8 cellular contexts compared by ENCODE assay signal in genomic region chr15:35289029-35289617, GRCh38.
A peak's percentile ranks its signal among the peaks of the same experiment; 100 is the strongest.
DNase-seq lines count a peak whose midpoint lies in the region; ATAC-seq, FAIRE-seq and TF ChIP-seq lines count a peak whose summit lies in the region.

No MANE protein-coding gene starts in this region.

- H4K20me1 ChIP-seq in astrocyte (ENCODE audit: insufficient read depth, low read length) = no peaks in the 10 kb centered on the region

- H3K79me2 ChIP-seq in astrocyte (ENCODE audit: insufficient read depth, low read length) = no peaks in the 10 kb centered on the region

- H3K27me3 ChIP-seq in A673 (replicated peaks; ENCODE audit: insufficient read depth, low read depth, low read length, poor library complexity) (no peaks in the 10 kb centered on the region), astrocyte (ENCODE audit: insufficient read depth, low read length) (no peaks in the 10 kb centered on the region)

- H3K4me1 Mint-ChIP-seq in astrocyte (ENCODE audit: low read depth, unreplicated experiment) = peaks cover 12% of the 10 kb centered on the region

- no peak overlapping the region for H3K27ac ChIP-seq in A673 (ENCODE audit: low read depth, low read length, poor library complexity, severe bottlenecking)
- H3K27ac ChIP-seq in astrocyte (ENCODE audit: low read depth, low read length) = no peak overlapping the region

- no peak for FAIRE-seq in astrocyte (lab: Jason Lieb, UNC)
- FAIRE-seq in urothelium cell line (lab: Jason Lieb, UNC) = no peak

- no TSS peak for BruUV-seq in A673 (replicated peaks; lab: Mats Ljungman, UMichigan)

- no peaks in the 10 kb centered on the region for H3K36me3 Mint-ChIP-seq in astrocyte (ENCODE audit: low read depth, unreplicated experiment)

- CTCF ChIA-PET in A673 (lab: Charles Lee) = interaction anchor here (0.6 to 3.1 kb wide), 4 partner anchors 17 to 473 kb away, joined by 3 to 68 read pairs (median 4); no protein-coding TSS in a partner anchor

- POLR2A ChIA-PET in A673 (lab: Charles Lee; ENCODE audit: low non-redundant PET) = interaction anchor here (0.6 kb wide), 1 partner anchor 432 kb away, joined by 3 read pairs; no protein-coding TSS in a partner anchor

- H3K27ac Mint-ChIP-seq in astrocyte (ENCODE audit: unreplicated experiment) = no peak overlapping the region

- no peaks in the 10 kb centered on the region for H3K9me3 ChIP-seq in A673 (ENCODE audit: low read depth, low read length, poor library complexity, severe bottlenecking)
- H3K9me3 ChIP-seq in astrocyte (ENCODE audit: insufficient read depth, low read depth, low read length) = no peaks in the 10 kb centered on the region

- intact Hi-C loops in A673 (cut with micrococcal nuclease; ENCODE audit: unreplicated experiment) = loop anchor here (1.0 to 10.0 kb wide), 4 partner anchors 155 to 1846 kb away; no protein-coding TSS in a partner anchor

- H3K36me3 ChIP-seq in A673 (ENCODE audit: insufficient read depth, low read length, poor library complexity, severe bottlenecking) (no peaks in the 10 kb centered on the region), astrocyte (ENCODE audit: insufficient read depth, low read length) (no peaks in the 10 kb centered on the region)

- no peak for ATAC-seq in HG03521 (IDR thresholded peaks at IDR 0.05; ENCODE audit: unreplicated experiment)

- H3K27me3 Mint-ChIP-seq in astrocyte (ENCODE audit: low read depth, unreplicated experiment) = no peaks in the 10 kb centered on the region

- H3K4me2 ChIP-seq in astrocyte (ENCODE audit: low read length) = no peak overlapping the region

- no peak overlapping the region for H3K9ac ChIP-seq in astrocyte (ENCODE audit: low read length)

- TF ChIP-seq CTCF in A673 (conservative IDR thresholded peaks at IDR 0.05; ENCODE audit: low read depth, low read length) (peak; percentile 84), GM12873 (IDR thresholded peaks at IDR 0.05; ENCODE audit: insufficient read depth, low read depth, low read length, missing control alignments) (peak; percentile 72), astrocyte (IDR thresholded peaks at IDR 0.05; ENCODE audit: insufficient read depth, low read depth, low read length) (peak; percentile 96)

- H2AFZ ChIP-seq in astrocyte (ENCODE audit: low read depth, low read length) = no peak overlapping the region

- peaks cover 9% of the 10 kb centered on the region for H3K4me1 ChIP-seq in A673 (ENCODE audit: insufficient read depth, low read length, poor library complexity, severe bottlenecking)
- peaks cover 10% of the 10 kb centered on the region for H3K4me1 ChIP-seq in astrocyte (ENCODE audit: insufficient read depth, low read length)

- no peaks in the 10 kb centered on the region for H3K9me3 Mint-ChIP-seq in astrocyte (ENCODE audit: unreplicated experiment)

- no peak overlapping the region for H3K4me3 Mint-ChIP-seq in astrocyte (ENCODE audit: unreplicated experiment)

- H3K4me3 ChIP-seq in A673 (ENCODE audit: low read depth, low read length, poor library complexity, severe bottlenecking) (no peak overlapping the region), astrocyte (ENCODE audit: insufficient read depth, low read depth, low read length) (no peak overlapping the region)

- DNase-seq in A673 (ENCODE audit: low spot score) (peak; percentile 69), NCI-H1417 (lab: John Stamatoyannopoulos, UW) (peak; percentile 29 to 80 (median 31)), astrocyte (ENCODE audit: low read depth) (peak; percentile 46), iris pigment epithelial cell (ENCODE audit: low read depth) (peak; percentile 78), urothelium cell line (ENCODE audit: low spot score) (peak; percentile 34), middle frontal gyrus (ENCODE audit: extremely low spot score, low spot score) (no peak)
